8 cellular contexts compared by ENCODE assay signal in genomic region chr3:94063497-94064119, GRCh38. TPM values are rescaled to one million over a fixed set of nuclear protein-coding genes. Genes with fewer than 3 reads are reported as not detected.
DNase-seq lines count a peak whose midpoint lies in the region; ATAC-seq and TF ChIP-seq lines count a peak whose summit lies in the region.

No MANE protein-coding gene starts in this region.

- ATAC-seq in GM18511 (IDR thresholded peaks at IDR 0.05; ENCODE audit: unreplicated experiment) (no peak), GM21737 (IDR thresholded peaks at IDR 0.05; ENCODE audit: unreplicated experiment) (no peak)

- DNase-seq in NCI-H2227 treated with DMSO at 0.1 percent for 48 hours (lab: John Stamatoyannopoulos, UW): peak; percentile 25
- no peak for DNase-seq in NCI-H2227 (lab: John Stamatoyannopoulos, UW; ENCODE audit: unreplicated experiment)
- no peak for DNase-seq in T-helper 2 cell treated with Interferon-gamma antibody and Interleukin-4, amounts not matched to agents 5 μg/mL and 100 μg/mL, for 36 hours (ENCODE audit: low spot score)
- no peak for DNase-seq in fibroblast of villous mesenchyme (ENCODE audit: low read depth)
- DNase-seq in SHP77 (lab: John Stamatoyannopoulos, UW): no peak

- H3K4me3 Mint-ChIP-seq in T-helper 2 cell treated with Interferon-gamma antibody and Interleukin-4, amounts not matched to agents 5 μg/mL and 100 μg/mL, for 36 hours: peak overlapping the region; percentile 98

- peak overlapping the region; percentile 99 for H3K27ac Mint-ChIP-seq in T-helper 2 cell treated with Interferon-gamma antibody and Interleukin-4, amounts not matched to agents 5 μg/mL and 100 μg/mL, for 36 hours

- H3K4me3 ChIP-seq in fibroblast of villous mesenchyme (ENCODE audit: low read depth, low read length): peak overlapping the region; percentile 89
- peak overlapping the region; percentile 89 to 91 (median 89) for H3K4me3 ChIP-seq in skeletal muscle tissue (ENCODE audit: low read length in 3 of 3)

- peak overlapping the region; percentile 84 to 89 (median 88) for H3K9ac ChIP-seq in skeletal muscle tissue (ENCODE audit: low read depth in 1 of 3, low read length in 3 of 3)

- H3K27me3 Mint-ChIP-seq in T-helper 2 cell treated with Interferon-gamma antibody and Interleukin-4, amounts not matched to agents 5 μg/mL and 100 μg/mL, for 36 hours (ENCODE audit: low read depth): no peaks in the 10 kb centered on the region

- no peaks in the 10 kb centered on the region for H3K27me3 ChIP-seq in skeletal muscle tissue (ENCODE audit: control insufficient read depth in 3 of 3, insufficient read depth in 3 of 3, low read length in 3 of 3)

- peaks cover 61% of the 10 kb centered on the region for H3K36me3 Mint-ChIP-seq in T-helper 2 cell treated with Interferon-gamma antibody and Interleukin-4, amounts not matched to agents 5 μg/mL and 100 μg/mL, for 36 hours (ENCODE audit: low read depth)

- peaks cover 0 to 11% (median 10%) of the 10 kb centered on the region in 3 donors for H3K36me3 ChIP-seq in skeletal muscle tissue (ENCODE audit: control insufficient read depth in 3 of 3, insufficient read depth in 3 of 3, low read length in 3 of 3)

- no peak for TF ChIP-seq CTCF in fibroblast of villous mesenchyme (IDR thresholded peaks at IDR 0.05; ENCODE audit: insufficient read depth, low read depth, low read length)

- peaks cover 9% of the 10 kb centered on the region for H3K9me3 Mint-ChIP-seq in T-helper 2 cell treated with Interferon-gamma antibody and Interleukin-4, amounts not matched to agents 5 μg/mL and 100 μg/mL, for 36 hours

- peak overlapping the region; percentile 87 for H3K27ac ChIP-seq in skeletal muscle tissue (ENCODE audit: low read depth, low read length)

- H3K4me1 Mint-ChIP-seq in T-helper 2 cell treated with Interferon-gamma antibody and Interleukin-4, amounts not matched to agents 5 μg/mL and 100 μg/mL, for 36 hours (ENCODE audit: low read depth): peaks cover 33% of the 10 kb centered on the region

- peaks cover 3 to 12% (median 11%) of the 10 kb centered on the region in 3 donors for H3K4me1 ChIP-seq in skeletal muscle tissue (ENCODE audit: control insufficient read depth in 3 of 3, insufficient read depth in 3 of 3, low read length in 3 of 3)

- H3K9me3 ChIP-seq in skeletal muscle tissue (ENCODE audit: control insufficient read depth in 3 of 3, low read length in 3 of 3): no peaks in the 10 kb centered on the region

RNA-seq across cellular contexts. Expression of gene NSUN3, which starts 0.7 kb away (rescaled TPM):
- total RNA-seq in fibroblast of villous mesenchyme (13.4 and 15.5 TPM in 2 replicates), skeletal muscle tissue (17.2 TPM)

RNA-seq across cellular contexts. Expression of gene DHFR2, which starts 0.9 kb away (rescaled TPM):
- total RNA-seq in fibroblast of villous mesenchyme (3.2 and 4.7 TPM in 2 replicates), skeletal muscle tissue (3.7 TPM)

RNA-seq across cellular contexts. Expression of gene STX19, which starts 35.2 kb away (rescaled TPM):
- not detected in 2 replicates for total RNA-seq in fibroblast of villous mesenchyme
- total RNA-seq in skeletal muscle tissue: not detected
